In genomic region chr3:53668872-53669271, GRCh38 we compare ENCODE assay signal across 13 cellular contexts.
DNase-seq lines count a peak whose midpoint lies in the region; ATAC-seq and TF ChIP-seq lines count a peak whose summit lies in the region.
"Had no signal": no experiment of that assay in that cellular context is flagged by ENCODE, and none has a peak within 500 bp of the region (broad histone marks: within the 10 kb centered on the region; RNA-seq: fewer than 3 reads in every experiment).

No MANE protein-coding gene starts in this region.

- ATAC-seq in PC-3 (no peak), GM21381 (IDR thresholded peaks at IDR 0.05; ENCODE audit: unreplicated experiment) (no peak), GM18498 (IDR thresholded peaks at IDR 0.05; ENCODE audit: unreplicated experiment) (no peak)
- ATAC-seq: activated naive CD4-positive, alpha-beta T cell treated with anti-CD3 and anti-CD28 coated beads, Interleukin-2, amount 50 U/mL, for 72 hours had no signal

- CTCF ChIA-PET in PC-3 (lab: Charles Lee) = interaction anchor here (0.7 kb wide), 1 partner anchor 13 kb away, joined by 3 read pairs; no protein-coding TSS in a partner anchor

- no peaks in the 10 kb centered on the region for H3K4me1 ChIP-seq in PC-3 (ENCODE audit: insufficient read depth, low read length)

- H3F3A ChIP-seq in PC-3 (ENCODE audit: low read length, unreplicated experiment) = no peaks in the 10 kb centered on the region

- H3K27me3 ChIP-seq in PC-3 (ENCODE audit: low read length) = peaks cover 64% of the 10 kb centered on the region

- no peak overlapping the region for H2AFZ ChIP-seq in PC-3 (ENCODE audit: low read length)

- H3K79me2 ChIP-seq in PC-3 (ENCODE audit: low read length) = no peaks in the 10 kb centered on the region

- DNase-seq in ACHN = peak; percentile 19
- no peak for DNase-seq in GM12864 (ENCODE audit: low read depth)
- DNase-seq in PC-3 = peak; percentile 16
- peak; percentile 19 for DNase-seq in fibroblast of peridontal ligament (ENCODE audit: extremely low read depth)
- DNase-seq in NK-92 (lab: John Stamatoyannopoulos, UW; ENCODE audit: unreplicated experiment) = no peak
- no peak for DNase-seq in SK-N-DZ (ENCODE audit: low spot score)
- DNase-seq: DMS153, esophagus squamous epithelium, midbrain, substantia nigra had no signal

- in situ Hi-C loops in ACHN (cut with HindIII; ENCODE audit: low pct_ligation_motif_present, low pct_unique_long_range_greater_than_20kb, low sequenced_read_pairs) = no loop called here

- no peaks in the 10 kb centered on the region for H3K36me3 ChIP-seq in PC-3 (ENCODE audit: low read depth, low read length)
- H3K36me3 ChIP-seq: esophagus squamous epithelium had no signal

- no peak overlapping the region for H3K27ac ChIP-seq in PC-3 (ENCODE audit: low read length)
- H3K27ac ChIP-seq: esophagus squamous epithelium had no signal

- TF ChIP-seq CTCF in GM12864 (IDR thresholded peaks at IDR 0.05; ENCODE audit: low read depth, low read length, missing control alignments) (peak; percentile 55), PC-3 (conservative IDR thresholded peaks at IDR 0.05; ENCODE audit: low read depth, low read length) (peak; percentile 55)

- H3K4me3 ChIP-seq in GM12864 (ENCODE audit: low read depth, low read length) (no peak overlapping the region), PC-3 (ENCODE audit: low read length) (no peak overlapping the region)
- H3K4me3 ChIP-seq: esophagus squamous epithelium had no signal

- no peak overlapping the region for H3K9ac ChIP-seq in PC-3 (ENCODE audit: low read length)

- BruUV-seq in PC-3 (replicated peaks; lab: Mats Ljungman, UMichigan) = no TSS peak

- H3K9me3 ChIP-seq in PC-3 (ENCODE audit: low read length) = no peaks in the 10 kb centered on the region

- no peaks in the 10 kb centered on the region for H3K9me2 ChIP-seq in PC-3 (replicated peaks; ENCODE audit: low read length)

- no peaks in the 10 kb centered on the region for H4K20me1 ChIP-seq in PC-3 (ENCODE audit: low read length)

- H3K4me2 ChIP-seq in PC-3 (ENCODE audit: low read length) = no peak overlapping the region

- intact Hi-C loops in PC-3 (cut with micrococcal nuclease) = no loop called here

- POLR2A ChIA-PET in PC-3 (lab: Charles Lee; ENCODE audit: unreplicated experiment) = no interaction called here

Comparison
In these comparisons a context has a peak if more than half of its experiments do, and no peak if none do; other contexts are left out.
1. DNase-seq: peak in ACHN (single experiment), PC-3 (single experiment) and fibroblast of peridontal ligament (single experiment); none in GM12864 (single experiment), NK-92 (single experiment) and SK-N-DZ (single experiment).